ENCODE assay signal across 1 cellular context in the genomic region with DNA sequence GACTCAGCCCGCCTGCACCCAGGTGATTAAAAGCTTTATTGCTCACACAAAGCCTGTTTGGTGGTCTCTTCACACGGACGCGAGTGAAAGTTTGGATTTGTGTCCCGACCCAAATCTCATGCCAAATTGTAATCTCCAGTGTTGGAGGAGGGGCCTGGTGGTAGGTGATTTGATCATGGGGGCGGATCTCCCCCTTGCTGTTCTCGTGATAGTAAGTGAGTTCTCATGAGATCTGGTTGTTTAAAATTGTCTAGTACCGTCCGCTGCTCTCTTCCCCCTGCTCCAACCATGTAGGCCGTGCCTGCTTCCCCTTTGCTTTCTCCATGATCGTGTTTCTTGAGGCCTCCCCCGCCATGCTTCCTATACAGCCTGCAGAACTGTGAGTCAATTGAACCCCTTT.
TF ChIP-seq lines count a peak whose summit lies in the region.

No MANE protein-coding gene starts in this region.

TF ChIP-seq in H1, 55 proteins besides CTCF, POLR2A, EP300 and RAD21:
- peak; percentile 53; the same call in 1 of the 2 replicates for TF ChIP-seq CHD2 (IDR thresholded peaks at IDR 0.05; ENCODE audit: low read length)
- TF ChIP-seq, protein P1, sequence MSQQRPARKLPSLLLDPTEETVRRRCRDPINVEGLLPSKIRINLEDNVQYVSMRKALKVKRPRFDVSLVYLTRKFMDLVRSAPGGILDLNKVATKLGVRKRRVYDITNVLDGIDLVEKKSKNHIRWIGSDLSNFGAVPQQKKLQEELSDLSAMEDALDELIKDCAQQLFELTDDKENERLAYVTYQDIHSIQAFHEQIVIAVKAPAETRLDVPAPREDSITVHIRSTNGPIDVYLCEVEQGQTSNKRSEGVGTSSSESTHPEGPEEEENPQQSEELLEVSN (IDR thresholded peaks at IDR 0.05), result peak; percentile 6; the same call in 1 of the 2 replicates
